1 cellular context compared by ENCODE assay signal in the genomic region with DNA sequence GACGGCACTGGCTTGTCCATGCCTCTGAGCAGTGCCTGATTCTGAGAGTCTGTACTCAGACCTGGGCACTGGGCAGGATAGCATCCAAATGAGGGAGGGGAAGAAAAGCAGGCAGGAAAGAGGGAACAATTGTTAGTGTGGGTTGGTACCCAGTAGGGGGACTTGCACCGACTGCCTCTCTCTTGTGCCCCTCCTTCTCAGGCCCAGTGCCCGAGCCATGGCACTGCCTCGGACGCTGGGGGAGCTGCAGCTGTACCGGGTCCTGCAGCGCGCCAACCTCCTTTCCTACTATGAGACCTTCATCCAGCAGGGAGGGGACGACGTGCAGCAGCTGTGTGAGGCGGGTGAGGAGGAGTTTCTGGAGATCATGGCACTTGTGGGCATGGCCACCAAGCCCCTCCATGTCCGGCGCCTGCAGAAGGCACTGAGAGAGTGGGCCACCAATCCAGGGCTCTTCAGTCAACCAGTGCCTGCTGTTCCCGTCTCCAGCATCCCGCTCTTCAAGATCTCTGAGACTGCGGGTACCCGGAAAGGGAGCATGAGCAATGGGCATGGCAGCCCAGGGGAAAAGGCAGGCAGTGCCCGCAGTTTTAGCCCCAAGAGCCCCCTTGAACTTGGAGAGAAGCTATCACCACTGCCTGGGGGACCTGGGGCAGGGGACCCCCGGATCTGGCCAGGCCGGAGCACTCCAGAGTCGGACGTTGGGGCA.
TF ChIP-seq lines count a peak whose summit lies in the region.

No MANE protein-coding gene starts in this region.

TF ChIP-seq in endothelial cell of umbilical vein, 7 proteins besides CTCF, POLR2A, EP300 and RAD21:
- TF ChIP-seq JUN (IDR thresholded peaks at IDR 0.05; ENCODE audit: borderline replicate concordance, insufficient read depth, insufficient read length, low read depth) (no peak), POLR2AphosphoS5 (IDR thresholded peaks at IDR 0.05; ENCODE audit: insufficient read depth, low read depth, low read length) (no peak), MYC (IDR thresholded peaks at IDR 0.05; ENCODE audit: low read depth, low read length) (no peak), GATA2 (IDR thresholded peaks at IDR 0.05; ENCODE audit: insufficient read depth, insufficient read length, low read depth, low read length) (no peak), EZH2 (IDR thresholded peaks at IDR 0.05; ENCODE audit: borderline replicate concordance, low read depth, low read length, severe bottlenecking) (no peak), FOS (IDR thresholded peaks at IDR 0.05; ENCODE audit: borderline replicate concordance, insufficient read depth, low read length) (no peak)
- TF ChIP-seq, protein P1, sequence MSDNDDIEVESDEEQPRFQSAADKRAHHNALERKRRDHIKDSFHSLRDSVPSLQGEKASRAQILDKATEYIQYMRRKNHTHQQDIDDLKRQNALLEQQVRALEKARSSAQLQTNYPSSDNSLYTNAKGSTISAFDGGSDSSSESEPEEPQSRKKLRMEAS (IDR thresholded peaks at IDR 0.05; ENCODE audit: insufficient read depth, insufficient read length): no peak
TF ChIP-seq in endothelial cell of umbilical vein: peak in this region for 0.
